In genomic region chr1:208569181-208569580, GRCh38 we compare ENCODE assay signal across 26 cellular contexts.
"Had no signal": no experiment of that assay in that cellular context is flagged by ENCODE, and none has a peak within 500 bp of the region (broad histone marks: within the 10 kb centered on the region; RNA-seq: fewer than 3 reads in every experiment).

No MANE protein-coding gene starts in this region.

- H3K9me3 Mint-ChIP-seq: activated T-helper 1 cell treated with anti-CD3 and anti-CD28 coated beads, Interleukin-12 subunit alpha, Interleukin-12 subunit beta, Interleukin-2, Interleukin-4 antibody, amounts not matched to agents 30 ng/mL and 10 ng/mL and 1 ng/mL, durations not matched to agents 14 hours and 24 hours and 36 hours; central memory CD8-positive, alpha-beta T cell; T-helper 2 cell treated with Interferon-gamma antibody and Interleukin-4, amounts not matched to agents 5 μg/mL and 100 μg/mL, for 36 hours had no signal

- H3K27ac Mint-ChIP-seq: activated CD8-positive, alpha-beta T cell treated with anti-CD3 and anti-CD28 coated beads, Interleukin-2, amount 10 ng/mL, durations not matched to agents 7 days and 5 days; activated naive CD4-positive, alpha-beta T cell treated with anti-CD3 and anti-CD28 coated beads, Interleukin-2, amount 50 U/mL, for 24 hours; activated T-helper 1 cell treated with anti-CD3 and anti-CD28 coated beads, Interleukin-12 subunit alpha, Interleukin-12 subunit beta, Interleukin-2, Interleukin-4 antibody, amounts not matched to agents 30 ng/mL and 10 ng/mL and 1 ng/mL, durations not matched to agents 14 hours and 24 hours and 36 hours; T-helper 2 cell treated with Interferon-gamma antibody and Interleukin-4, amounts not matched to agents 5 μg/mL and 100 μg/mL, for 36 hours; WTC11 had no signal

- H3K9me3 ChIP-seq: SJCRH30, SK-N-SH had no signal

- H3K4me1 Mint-ChIP-seq: activated naive CD4-positive, alpha-beta T cell treated with anti-CD3 and anti-CD28 coated beads, Interleukin-2, amount 50 U/mL, for 24 hours; central memory CD8-positive, alpha-beta T cell; WTC11 had no signal

- H3K4me2 ChIP-seq: PC-9, SK-N-SH had no signal

- H3K36me3 ChIP-seq: SJCRH30 had no signal

- H3K4me3 Mint-ChIP-seq: activated CD8-positive, alpha-beta T cell treated with anti-CD3 and anti-CD28 coated beads, Interleukin-2, amount 10 ng/mL, durations not matched to agents 7 days and 5 days; activated naive CD4-positive, alpha-beta T cell treated with anti-CD3 and anti-CD28 coated beads, Interleukin-2, amount 50 U/mL, for 24 hours; activated T-helper 1 cell treated with anti-CD3 and anti-CD28 coated beads, Interleukin-12 subunit alpha, Interleukin-12 subunit beta, Interleukin-2, Interleukin-4 antibody, amounts not matched to agents 30 ng/mL and 10 ng/mL and 1 ng/mL, durations not matched to agents 14 hours and 24 hours and 36 hours; central memory CD8-positive, alpha-beta T cell; T-helper 2 cell treated with Interferon-gamma antibody and Interleukin-4, amounts not matched to agents 5 μg/mL and 100 μg/mL, for 36 hours; WTC11 had no signal

- H3K9ac ChIP-seq: SK-N-SH had no signal

- H3K4me1 ChIP-seq: SJCRH30 had no signal

- H2AFZ ChIP-seq: PC-9 had no signal

- H3K27ac ChIP-seq: PC-9, SJCRH30 had no signal

- DNase-seq: activated CD4-positive, alpha-beta T cell treated with anti-CD3 and anti-CD28 coated beads for 48 hours; activated CD4-positive, alpha-beta T cell treated with anti-CD3 and anti-CD28 coated beads, Interleukin-2, amount 50 U/mL, for 4 hours; activated CD4-positive, CD25-positive, alpha-beta regulatory T cell treated with anti-CD3 and anti-CD28 coated beads, Interleukin-2, amount 50 U/mL, for 72 hours; activated CD8-positive, alpha-beta memory T cell treated with anti-CD3 and anti-CD28 coated beads, Interleukin-2, amount 50 U/mL, for 48 hours; activated CD8-positive, alpha-beta T cell treated with anti-CD3 and anti-CD28 coated beads, Interleukin-2, amount 10 ng/mL, durations not matched to agents 7 days and 5 days; activated effector memory CD4-positive, alpha-beta T cell treated with Interleukin-2 at 50 U/mL for 16 hours; activated naive CD4-positive, alpha-beta T cell; activated T-cell treated with anti-CD3 and anti-CD28 coated beads, Interleukin-2, amount 50 U/mL, for 1 hour; aorta; Kasumi-1; KBM-7; NCI-H1092; NCI-H1417 treated with DMSO at 0.1 percent for 48 hours; NCI-H1694 treated with DMSO at 0.1 percent for 48 hours; NCI-H2029 treated with DMSO at 0.1 percent for 48 hours; NCI-H510A treated with DMSO at 0.1 percent for 48 hours; NCI-H69; NK-92 treated with Interleukin-12 subunit alpha and Interleukin-12 subunit beta, amount 100 ng/mL, for 24 hours; PC-9; SJCRH30; SK-N-SH had no signal

- H3K4me3 ChIP-seq: PC-9, SJCRH30 had no signal

- H3K27me3 ChIP-seq: SJCRH30 had no signal

- H3K36me3 Mint-ChIP-seq: activated naive CD4-positive, alpha-beta T cell treated with anti-CD3 and anti-CD28 coated beads, Interleukin-2, amount 50 U/mL, for 24 hours had no signal
